ENCODE assay signal across 17 cellular contexts in genomic region chr10:10644317-10645111, GRCh38.
DNase-seq lines count a peak whose midpoint lies in the region; ATAC-seq, FAIRE-seq and TF ChIP-seq lines count a peak whose summit lies in the region.
"Had no signal": no experiment of that assay in that cellular context is flagged by ENCODE, and none has a peak within 500 bp of the region (broad histone marks: within the 10 kb centered on the region; RNA-seq: fewer than 3 reads in every experiment).

No MANE protein-coding gene starts in this region.

- intact Hi-C loops in kidney (cut with DNase I) = no loop called here

- H3K9me1 ChIP-seq in keratinocyte (ENCODE audit: control insufficient read depth, extremely low read depth, insufficient read depth, low read length) = no peaks in the 10 kb centered on the region

- no peak overlapping the region for H3K27ac ChIP-seq in Karpas-422 (ENCODE audit: low read length)
- peak overlapping the region; percentile 63 for H3K27ac ChIP-seq in caudate nucleus (ENCODE audit: low read depth, low read length)
- no peak overlapping the region for H3K27ac ChIP-seq in keratinocyte (ENCODE audit: control insufficient read depth, insufficient read depth, low read length)
- H3K27ac ChIP-seq in kidney (ENCODE audit: low read depth in 2 of 2, low read length in 2 of 2) = no peak overlapping the region
- H3K27ac ChIP-seq: BLaER1 treated with 17β-estradiol and CSF1 and Interleukin-3, amounts not matched to agents 10 nM and 100 nM; KMS-11 had no signal

- H3K4me1 ChIP-seq in Karpas-422 (ENCODE audit: low read length) (no peaks in the 10 kb centered on the region), keratinocyte (ENCODE audit: control insufficient read depth, extremely low read depth, insufficient read depth, low read length) (no peaks in the 10 kb centered on the region), kidney (ENCODE audit: control insufficient read depth in 1 of 2, insufficient read depth in 1 of 2, low read depth in 1 of 2, low read length in 2 of 2) (peaks cover 0 to 2% of the 10 kb centered on the region in 2 donors)

- peak; percentile 46 for FAIRE-seq in keratinocyte (lab: Jason Lieb, UNC)
- FAIRE-seq in kidney (lab: Jason Lieb, UNC) = no peak
- no peak for FAIRE-seq in H54 (lab: Jason Lieb, UNC)
- FAIRE-seq: endometrium had no signal

- H2AFZ ChIP-seq in Karpas-422 (ENCODE audit: low read length) = no peak overlapping the region
- no peak overlapping the region for H2AFZ ChIP-seq in keratinocyte (ENCODE audit: control insufficient read depth, low read length)

- H3K27me3 ChIP-seq in Karpas-422 (ENCODE audit: low read length) = no peaks in the 10 kb centered on the region
- no peaks in the 10 kb centered on the region for H3K27me3 ChIP-seq in keratinocyte (ENCODE audit: control insufficient read depth, extremely low read depth, insufficient read depth, low read length)
- H3K27me3 ChIP-seq: adrenal gland; BLaER1 treated with 17β-estradiol and CSF1 and Interleukin-3, amounts not matched to agents 10 nM and 100 nM had no signal

- H3K36me3 ChIP-seq in Karpas-422 (ENCODE audit: insufficient read depth, low read length) (no peaks in the 10 kb centered on the region), keratinocyte (ENCODE audit: control insufficient read depth in 2 of 2, extremely low read depth in 1 of 2, insufficient read depth in 2 of 2, low read length in 2 of 2) (no peaks in the 10 kb centered on the region), kidney (ENCODE audit: control insufficient read depth in 1 of 2, insufficient read depth in 2 of 2, low read length in 2 of 2) (no peaks in the 10 kb centered on the region)
- H3K36me3 ChIP-seq: adrenal gland; BLaER1 treated with 17β-estradiol and CSF1 and Interleukin-3, amounts not matched to agents 10 nM and 100 nM had no signal

- dilution Hi-C loops in keratinocyte (cut with MboI; ENCODE audit: extremely low pct_ligation_motif_present, low sequenced_read_pairs) = no loop called here

- DNase-seq in Karpas-422 (peak; percentile 34), caudate nucleus (lab: John Stamatoyannopoulos, UW) (peak in 9 of 61 donors; percentile 13 to 55 (median 23)), keratinocyte (ENCODE audit: low read depth, low spot score) (peak; percentile 13), smooth muscle cell of the brain vasculature (ENCODE audit: low read depth, low spot score) (peak; percentile 66), left lobe of liver (ENCODE audit: low spot score) (no peak), DMS79 treated with DMSO at 0.1 percent for 48 hours (lab: John Stamatoyannopoulos, UW) (no peak), kidney (no peak), H54 (ENCODE audit: insufficient read length, low spot score) (no peak)
- DNase-seq: activated CD4-positive, CD25-positive, alpha-beta regulatory T cell treated with anti-CD3 and anti-CD28 coated beads, Interleukin-2, amount 50 U/mL, for 72 hours; activated T-cell treated with anti-CD3 and anti-CD28 coated beads for 4 hours; NCI-H1930; SK-N-SH; stimulated activated CD4-positive, alpha-beta T cell treated with anti-CD3 and anti-CD28 coated beads, Interleukin-2, amount 100 ng/mL, for 24 hours had no signal

- ATAC-seq in left lobe of liver = no peak

- H3K9me3 ChIP-seq in Karpas-422 (ENCODE audit: low read length) (no peaks in the 10 kb centered on the region), keratinocyte (ENCODE audit: control insufficient read depth, low read depth, low read length) (no peaks in the 10 kb centered on the region), kidney (ENCODE audit: control insufficient read depth in 1 of 2, low read length in 2 of 2) (no peaks in the 10 kb centered on the region)
- H3K9me3 ChIP-seq: adrenal gland, SK-N-SH had no signal

- H3K79me2 ChIP-seq in Karpas-422 (ENCODE audit: low read length) = no peaks in the 10 kb centered on the region
- H3K79me2 ChIP-seq in keratinocyte (ENCODE audit: control insufficient read depth, insufficient read depth, low read length) = no peaks in the 10 kb centered on the region

- no peaks in the 10 kb centered on the region for H3K9me2 ChIP-seq in Karpas-422 (replicated peaks; ENCODE audit: insufficient read depth, low read length)
- H3K9me2 ChIP-seq: SK-N-SH had no signal

- no peak for TF ChIP-seq POLR2A in H54 (IDR thresholded peaks at IDR 0.05; ENCODE audit: low read depth, low read length)

- H4K20me1 ChIP-seq in Karpas-422 (ENCODE audit: insufficient read depth, low read depth, low read length) (no peaks in the 10 kb centered on the region), keratinocyte (ENCODE audit: control insufficient read depth, extremely low read depth, insufficient read depth, low read length) (no peaks in the 10 kb centered on the region)
- H4K20me1 ChIP-seq: BLaER1 treated with 17β-estradiol and CSF1 and Interleukin-3, amounts not matched to agents 10 nM and 100 nM had no signal

- H3K9ac ChIP-seq in Karpas-422 (ENCODE audit: low read length) (no peak overlapping the region), keratinocyte (ENCODE audit: control insufficient read depth, extremely low read depth, insufficient read depth, low read length) (no peak overlapping the region), kidney (ENCODE audit: low read length in 2 of 2) (no peak overlapping the region)
- H3K9ac ChIP-seq: BLaER1 treated with 17β-estradiol and CSF1 and Interleukin-3, amounts not matched to agents 10 nM and 100 nM; KMS-11; SK-N-SH had no signal

- TF ChIP-seq CTCF in keratinocyte (optimal IDR thresholded peaks at IDR 0.05 in 1 of 3, IDR thresholded peaks at IDR 0.05 in 1 of 3, conservative IDR thresholded peaks at IDR 0.05 in 1 of 3; ENCODE audit: extremely low read depth in 1 of 3, insufficient read depth in 2 of 3, low read length in 3 of 3) (no peak), kidney (IDR thresholded peaks at IDR 0.05; ENCODE audit: borderline replicate concordance, extremely low read depth, insufficient read depth) (no peak)

- H3K4me3 ChIP-seq in Karpas-422 (ENCODE audit: low read length) = no peak overlapping the region
- H3K4me3 ChIP-seq in keratinocyte (ENCODE audit: control insufficient read depth in 2 of 3, extremely low read depth in 1 of 3, insufficient read depth in 2 of 3, low read depth in 1 of 3, low read length in 3 of 3) = no peak overlapping the region
- H3K4me3 ChIP-seq in kidney (ENCODE audit: low read length in 2 of 2) = no peak overlapping the region
- H3K4me3 ChIP-seq: adrenal gland; BLaER1 treated with 17β-estradiol and CSF1 and Interleukin-3, amounts not matched to agents 10 nM and 100 nM had no signal

- no peak overlapping the region for H3K4me2 ChIP-seq in Karpas-422 (ENCODE audit: low read depth, low read length, poor library complexity, severe bottlenecking)
- H3K4me2 ChIP-seq in keratinocyte (ENCODE audit: control insufficient read depth, extremely low read depth, insufficient read depth, low read depth, low read length) = no peak overlapping the region
- H3K4me2 ChIP-seq: KMS-11, SK-N-SH had no signal

Comparison
In these comparisons a context has a peak if more than half of its experiments do, and no peak if none do; other contexts are left out.
1. DNase-seq: peak in Karpas-422 (single experiment), keratinocyte (single experiment) and smooth muscle cell of the brain vasculature (single experiment); none in left lobe of liver (single experiment), DMS79 treated with DMSO at 0.1 percent for 48 hours (single experiment), kidney (single experiment) and H54 (single experiment).